Comparison of ENCODE assay signal across 25 cellular contexts in genomic region chr12:116562090-116562489, GRCh38. TPM values are rescaled to one million over a fixed set of nuclear protein-coding genes. Genes with fewer than 3 reads are reported as not detected.
"Had no signal": no experiment of that assay in that cellular context is flagged by ENCODE, and none has a peak within 500 bp of the region (broad histone marks: within the 10 kb centered on the region; RNA-seq: fewer than 3 reads in every experiment).

No MANE protein-coding gene starts in this region.

- ATAC-seq: activated CD4-positive, CD25-positive, alpha-beta regulatory T cell treated with anti-CD3 and anti-CD28 coated beads, Interleukin-2, amount 50 U/mL, for 24 hours; activated CD8-positive, alpha-beta T cell treated with anti-CD3 and anti-CD28 coated beads, Interleukin-2, amount 10 ng/mL, durations not matched to agents 7 days and 5 days had no signal

- H3K27me3 ChIP-seq: breast epithelium, Peyer's patch, SJCRH30 had no signal

- H3K4me3 ChIP-seq: breast epithelium, Peyer's patch, SJCRH30 had no signal

- H3K36me3 ChIP-seq: breast epithelium, Peyer's patch, SJCRH30, WERI-Rb-1 had no signal

- DNase-seq: activated CD4-positive, alpha-beta T cell treated with anti-CD3 and anti-CD28 coated beads for 4 hours; activated CD8-positive, alpha-beta memory T cell treated with anti-CD3 and anti-CD28 coated beads, Interleukin-2, amount 50 U/mL, for 48 hours; activated CD8-positive, alpha-beta T cell treated with anti-CD3 and anti-CD28 coated beads, Interleukin-2, amount 10 ng/mL, durations not matched to agents 7 days and 5 days; activated naive CD4-positive, alpha-beta T cell treated with anti-CD3 and anti-CD28 coated beads, Interleukin-2, amount 50 U/mL, for 16 hours; activated T-cell treated with anti-CD3 and anti-CD28 coated beads, Interleukin-2, amount 50 U/mL, for 1 hour; aorta; central memory CD4-positive, alpha-beta T cell; MV-4-11; NCI-H1092 treated with DMSO at 0.1 percent for 48 hours; NCI-H1417 treated with DMSO at 0.1 percent for 48 hours; NCI-H1694; NCI-H2029; NCI-H2107; NCI-H2171 treated with DMSO at 0.1 percent for 48 hours; NCI-H226; NCI-H526 treated with DMSO at 0.1 percent for 48 hours; NK-92 treated with Interleukin-12 subunit alpha and Interleukin-12 subunit beta, amount 100 ng/mL, for 24 hours; Peyer's patch; Right ventricle myocardium superior; SK-N-SH; T-helper 1 cell; WERI-Rb-1 had no signal

- H3K4me3 Mint-ChIP-seq: activated CD8-positive, alpha-beta T cell treated with anti-CD3 and anti-CD28 coated beads, Interleukin-2, amount 10 ng/mL, durations not matched to agents 7 days and 5 days had no signal

- H3K9me3 ChIP-seq: breast epithelium, Peyer's patch, SJCRH30 had no signal

- H3K27ac Mint-ChIP-seq: activated CD8-positive, alpha-beta T cell treated with anti-CD3 and anti-CD28 coated beads, Interleukin-2, amount 10 ng/mL, durations not matched to agents 7 days and 5 days had no signal

- H3K9ac ChIP-seq: SK-N-SH had no signal

- H3K27ac ChIP-seq: SJCRH30, WERI-Rb-1 had no signal

- H3K4me2 ChIP-seq: SK-N-SH had no signal

RNA-seq across cellular contexts. Expression of gene MAP1LC3B2, which starts 2.9 kb away (rescaled TPM):
- total RNA-seq: SJCRH30 had no signal
